18 cellular contexts compared by ENCODE assay signal in the genomic region with DNA sequence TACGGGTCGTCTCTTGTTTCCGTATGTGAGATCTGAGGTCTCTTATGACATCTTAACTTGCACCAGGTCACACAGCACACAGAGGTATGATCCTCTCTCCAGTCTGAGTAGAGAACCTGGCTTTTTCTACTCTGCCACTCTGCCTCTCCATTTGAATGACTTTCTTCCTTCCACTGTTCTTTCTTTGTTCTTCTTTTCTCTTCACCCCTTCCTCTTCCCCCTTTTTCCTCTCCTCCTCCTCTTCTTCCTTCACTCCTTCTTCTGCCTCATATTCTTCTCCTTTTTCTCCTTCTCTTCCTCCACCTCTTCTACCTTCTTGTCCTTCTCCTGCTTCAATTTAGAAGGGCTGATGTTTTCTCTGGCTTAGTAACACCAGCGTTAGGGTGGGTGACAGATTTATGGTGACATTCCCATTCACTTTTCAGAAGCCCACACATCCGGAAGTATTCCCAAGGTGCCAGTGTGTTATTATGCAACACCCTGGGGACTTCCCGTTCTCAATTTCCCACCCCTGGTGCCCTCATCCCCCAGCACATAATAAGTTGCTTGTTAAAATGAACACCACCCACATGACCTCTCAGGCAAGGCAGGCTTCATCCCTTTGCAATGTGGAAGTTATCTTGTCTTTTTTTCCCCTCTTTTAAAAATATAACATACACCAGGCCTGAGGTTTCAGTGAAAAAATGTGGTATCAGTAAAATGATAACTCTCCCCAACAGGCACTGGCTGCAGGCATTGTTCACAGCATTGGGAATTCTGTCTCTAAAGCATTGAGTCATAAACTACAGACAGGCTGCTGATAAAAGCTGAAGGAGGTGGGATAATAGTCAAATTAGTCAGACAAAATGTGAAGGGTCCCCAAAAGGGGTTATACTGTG.
DNase-seq lines count a peak whose midpoint lies in the region; FAIRE-seq and TF ChIP-seq lines count a peak whose summit lies in the region.
"Had no signal": no experiment of that assay in that cellular context is flagged by ENCODE, and none has a peak within 500 bp of the region (broad histone marks: within the 10 kb centered on the region; RNA-seq: fewer than 3 reads in every experiment).

No MANE protein-coding gene starts in this region.

- in situ Hi-C loops in mammary epithelial cell (cut with MboI; ENCODE audit: low sequenced_read_pairs in 2 of 2) (no loop called here), GM13976 (cut with MboI; ENCODE audit: low sequenced_read_pairs, unreplicated experiment) (no loop called here)

- no peak overlapping the region for H3K9ac ChIP-seq in mammary epithelial cell (ENCODE audit: insufficient read depth, low read length)

- DNase-seq in AG20443 (ENCODE audit: low spot score) (peak; percentile 26), M059J (ENCODE audit: low read depth) (peak; percentile 50), cardiac fibroblast (ENCODE audit: low read depth in 2 of 2) (peak; percentile 59 to 71), urothelium cell line (ENCODE audit: low spot score) (no peak), NCI-H128 (lab: John Stamatoyannopoulos, UW; ENCODE audit: unreplicated experiment) (no peak), mammary epithelial cell (no peak), GM13976 (ENCODE audit: low spot score) (no peak)
- DNase-seq: activated CD4-positive, alpha-beta T cell treated with anti-CD3 and anti-CD28 coated beads, Interleukin-2, amount 10 ng/mL, durations not matched to agents 7 days and 5 days; activated naive CD8-positive, alpha-beta T cell treated with anti-CD3 and anti-CD28 coated beads, Interleukin-2, amount 10 ng/mL, durations not matched to agents 7 days and 5 days; activated T-cell treated with anti-CD3 and anti-CD28 coated beads, Interleukin-2, amount 50 U/mL, for 24 hours; AML-193; cerebellar nuclear complex; GOT3; NCI-H2171; T-helper 9 cell had no signal

- no peaks in the 10 kb centered on the region for H3K27me3 ChIP-seq in mammary epithelial cell (ENCODE audit: insufficient read depth, low read length)

- H2AFZ ChIP-seq in mammary epithelial cell (ENCODE audit: low read depth, low read length), result no peak overlapping the region

- H3K4me1 ChIP-seq in mesodermal cell (ENCODE audit: control insufficient read depth, insufficient read depth, low read length, poor library complexity, severe bottlenecking) (peaks cover 92% of the 10 kb centered on the region), mammary epithelial cell (ENCODE audit: insufficient read depth, low read length) (peaks cover 6% of the 10 kb centered on the region)

- H3K4me2 ChIP-seq in mammary epithelial cell (ENCODE audit: insufficient read depth, low read depth, low read length), result no peak overlapping the region

- intact Hi-C loops in mammary epithelial cell (cut with micrococcal nuclease), result no loop called here

- CTCF ChIA-PET in mammary epithelial cell (lab: Charles Lee; ENCODE audit: low non-redundant PET), result no interaction called here

- H3K79me2 ChIP-seq in mammary epithelial cell (ENCODE audit: insufficient read depth, low read length), result no peaks in the 10 kb centered on the region

- TF ChIP-seq CTCF in cardiac fibroblast (IDR thresholded peaks at IDR 0.05; ENCODE audit: low read depth, low read length), result no peak
- TF ChIP-seq CTCF in mammary epithelial cell (conservative IDR thresholded peaks at IDR 0.05 in 1 of 2, IDR thresholded peaks at IDR 0.05 in 1 of 2; ENCODE audit: extremely low read depth in 1 of 2, insufficient read depth in 1 of 2, low read depth in 1 of 2, low read length in 2 of 2), result no peak
- TF ChIP-seq CTCF in GM13976 (IDR thresholded peaks at IDR 0.05; ENCODE audit: borderline replicate concordance, control extremely low read depth, extremely low read depth, insufficient read depth, missing control alignments), result no peak

- dilution Hi-C loops in mammary epithelial cell (cut with HindIII; ENCODE audit: low sequenced_read_pairs), result no loop called here

- H3K36me3 ChIP-seq in mesodermal cell (ENCODE audit: control insufficient read depth, insufficient read depth, low read length) (peaks cover 30% of the 10 kb centered on the region), mammary epithelial cell (ENCODE audit: insufficient read depth, low read length) (no peaks in the 10 kb centered on the region)
- H3K36me3 ChIP-seq: thoracic aorta had no signal

- no peak for FAIRE-seq in urothelium cell line (lab: Jason Lieb, UNC)
- FAIRE-seq: endometrium had no signal

- no peak overlapping the region for H3K4me3 ChIP-seq in cardiac fibroblast (replicated peaks in 1 of 2; ENCODE audit: low read depth in 2 of 2, low read length in 2 of 2)
- no peak overlapping the region for H3K4me3 ChIP-seq in mesodermal cell (ENCODE audit: extremely low read depth, insufficient read depth, low read length, poor library complexity, severe bottlenecking)
- H3K4me3 ChIP-seq in mammary epithelial cell (replicated peaks in 1 of 3; ENCODE audit: insufficient read depth in 1 of 3, low read depth in 2 of 3, low read length in 3 of 3), result no peak overlapping the region
- H3K4me3 ChIP-seq: thoracic aorta had no signal

- H3K27ac ChIP-seq in mesodermal cell (ENCODE audit: low read depth, low read length, severe bottlenecking), result peak overlapping the region; percentile 87
- no peak overlapping the region for H3K27ac ChIP-seq in mammary epithelial cell (ENCODE audit: insufficient read depth, low read depth, low read length)
- H3K27ac ChIP-seq: thoracic aorta had no signal

- H4K20me1 ChIP-seq in mammary epithelial cell (ENCODE audit: insufficient read depth, low read length), result no peaks in the 10 kb centered on the region

- no TSS peak for BruUV-seq in mammary epithelial cell (replicated peaks; lab: Mats Ljungman, UMichigan)

- 55 to 81% methylated on average over 4 to 6 of the region's 6 CpGs for WGBS in mesodermal cell (ENCODE audit: insufficient coverage in 2 of 2), 2 experiments
- 42% methylated on average over 6 of the region's 6 CpGs for WGBS in mammary epithelial cell (ENCODE audit: low coverage, missing lambda C conversion rate)

- H3K9me3 ChIP-seq in mesodermal cell (ENCODE audit: control insufficient read depth, low read length) (no peaks in the 10 kb centered on the region), mammary epithelial cell (replicated peaks; ENCODE audit: insufficient read depth, low read length) (no peaks in the 10 kb centered on the region)
- H3K9me3 ChIP-seq: thoracic aorta had no signal

Comparison
In these comparisons a context has a peak if more than half of its experiments do, and no peak if none do; other contexts are left out.
1. DNase-seq: peak in AG20443 (single experiment), M059J (single experiment) and cardiac fibroblast (2 of 2); none in urothelium cell line (single experiment), NCI-H128 (single experiment), mammary epithelial cell (single experiment) and GM13976 (single experiment).